Comparison of ENCODE assay signal across 14 cellular contexts in genomic region chr1:36653850-36654249, GRCh38.
DNase-seq lines count a peak whose midpoint lies in the region; ATAC-seq and TF ChIP-seq lines count a peak whose summit lies in the region.
"Had no signal": no experiment of that assay in that cellular context is flagged by ENCODE, and none has a peak within 500 bp of the region (broad histone marks: within the 10 kb centered on the region; RNA-seq: fewer than 3 reads in every experiment).

No MANE protein-coding gene starts in this region.

- no peak overlapping the region for H3K27ac ChIP-seq in right atrium auricular region
- H3K27ac ChIP-seq: vagina had no signal

- H3K9me3 Mint-ChIP-seq in activated naive CD8-positive, alpha-beta T cell treated with anti-CD3 and anti-CD28 coated beads, Interleukin-2, amount 50 U/mL, for 24 hours = no peaks in the 10 kb centered on the region
- H3K9me3 Mint-ChIP-seq: activated naive CD8-positive, alpha-beta T cell treated with anti-CD3 and anti-CD28 coated beads for 36 hours had no signal

- H3K9me3 ChIP-seq in right atrium auricular region = no peaks in the 10 kb centered on the region
- H3K9me3 ChIP-seq: vagina had no signal

- no peak overlapping the region for H3K4me3 Mint-ChIP-seq in activated naive CD8-positive, alpha-beta T cell treated with anti-CD3 and anti-CD28 coated beads, Interleukin-2, amount 50 U/mL, for 24 hours
- H3K4me3 Mint-ChIP-seq: activated naive CD8-positive, alpha-beta T cell treated with anti-CD3 and anti-CD28 coated beads for 36 hours; naive B cell had no signal

- peaks cover 1% of the 10 kb centered on the region for H3K4me1 Mint-ChIP-seq in activated naive CD8-positive, alpha-beta T cell treated with anti-CD3 and anti-CD28 coated beads, Interleukin-2, amount 50 U/mL, for 24 hours
- H3K4me1 Mint-ChIP-seq: activated naive CD8-positive, alpha-beta T cell treated with anti-CD3 and anti-CD28 coated beads for 36 hours had no signal

- no peaks in the 10 kb centered on the region for H3K4me1 ChIP-seq in right atrium auricular region
- H3K4me1 ChIP-seq: vagina had no signal

- TF ChIP-seq CTCF in right atrium auricular region (IDR thresholded peaks at IDR 0.05) = peak in 1 of 2 donors; percentile 26

- intact Hi-C loops in Right ventricle myocardium inferior (cut with DNase I) = no loop called here
- intact Hi-C loops in left ventricle myocardium superior (cut with micrococcal nuclease) = no loop called here

- DNase-seq in Right ventricle myocardium inferior (ENCODE audit: missing footprints) (no peak), right atrium auricular region (ENCODE audit: low spot score) (no peak), amygdala (lab: John Stamatoyannopoulos, UW) (peak; percentile 13 to 94 (median 72)), left ventricle myocardium superior (peak; percentile 60), DMS153 treated with DMSO at 0.1 percent for 48 hours (lab: John Stamatoyannopoulos, UW; ENCODE audit: unreplicated experiment) (no peak)
- no peak for DNase-seq in activated naive CD8-positive, alpha-beta T cell treated with anti-CD3 and anti-CD28 coated beads, Interleukin-2, amount 50 U/mL, for 24 hours
- DNase-seq in activated CD8-positive, alpha-beta memory T cell treated with anti-CD3 and anti-CD28 coated beads, Interleukin-2, amount 50 U/mL, for 48 hours = no peak
- DNase-seq: activated CD4-positive, CD25-positive, alpha-beta regulatory T cell treated with anti-CD3 and anti-CD28 coated beads, Interleukin-2, amount 50 U/mL, for 72 hours; activated naive CD8-positive, alpha-beta T cell treated with anti-CD3 and anti-CD28 coated beads for 36 hours; GOT3; naive B cell; stimulated activated CD4-positive, alpha-beta T cell treated with anti-CD3 and anti-CD28 coated beads, Interleukin-4, amount 100 ng/mL, for 1 hour had no signal

- H3K27me3 Mint-ChIP-seq in activated naive CD8-positive, alpha-beta T cell treated with anti-CD3 and anti-CD28 coated beads, Interleukin-2, amount 50 U/mL, for 24 hours = peaks cover 30% of the 10 kb centered on the region

- H3K36me3 ChIP-seq in right atrium auricular region = no peaks in the 10 kb centered on the region
- H3K36me3 ChIP-seq: vagina had no signal

- peak; percentile 79 for ATAC-seq in Right ventricle myocardium inferior
- peak; percentile 69 for ATAC-seq in left ventricle myocardium superior
- no peak for ATAC-seq in activated naive CD8-positive, alpha-beta T cell treated with anti-CD3 and anti-CD28 coated beads, Interleukin-2, amount 50 U/mL, for 24 hours
- ATAC-seq in GM19452 (IDR thresholded peaks at IDR 0.05; ENCODE audit: unreplicated experiment) = no peak

- H3K27ac Mint-ChIP-seq in activated naive CD8-positive, alpha-beta T cell treated with anti-CD3 and anti-CD28 coated beads, Interleukin-2, amount 50 U/mL, for 24 hours = no peak overlapping the region
- H3K27ac Mint-ChIP-seq: activated naive CD8-positive, alpha-beta T cell treated with anti-CD3 and anti-CD28 coated beads for 36 hours; naive B cell had no signal

- H3K27me3 ChIP-seq in right atrium auricular region = no peaks in the 10 kb centered on the region
- H3K27me3 ChIP-seq: vagina had no signal

- H3K4me3 ChIP-seq in right atrium auricular region = no peak overlapping the region
- H3K4me3 ChIP-seq: vagina had no signal

- no peaks in the 10 kb centered on the region for H3K36me3 Mint-ChIP-seq in activated naive CD8-positive, alpha-beta T cell treated with anti-CD3 and anti-CD28 coated beads, Interleukin-2, amount 50 U/mL, for 24 hours (ENCODE audit: low read depth)
- H3K36me3 Mint-ChIP-seq: activated naive CD8-positive, alpha-beta T cell treated with anti-CD3 and anti-CD28 coated beads for 36 hours; naive B cell had no signal

Comparison
In these comparisons a context has a peak if more than half of its experiments do, and no peak if none do; other contexts are left out.
1. DNase-seq: peak in amygdala (56 of 56) and left ventricle myocardium superior (single experiment); none in Right ventricle myocardium inferior (single experiment), right atrium auricular region (single experiment), activated naive CD8-positive, alpha-beta T cell treated with anti-CD3 and anti-CD28 coated beads, Interleukin-2, amount 50 U/mL, for 24 hours (single experiment), activated CD8-positive, alpha-beta memory T cell treated with anti-CD3 and anti-CD28 coated beads, Interleukin-2, amount 50 U/mL, for 48 hours (single experiment) and DMS153 treated with DMSO at 0.1 percent for 48 hours (single experiment).
2. ATAC-seq: peak in Right ventricle myocardium inferior (single experiment) and left ventricle myocardium superior (single experiment); none in activated naive CD8-positive, alpha-beta T cell treated with anti-CD3 and anti-CD28 coated beads, Interleukin-2, amount 50 U/mL, for 24 hours (single experiment) and GM19452 (single experiment).